10 cellular contexts compared by ENCODE assay signal in the genomic region with DNA sequence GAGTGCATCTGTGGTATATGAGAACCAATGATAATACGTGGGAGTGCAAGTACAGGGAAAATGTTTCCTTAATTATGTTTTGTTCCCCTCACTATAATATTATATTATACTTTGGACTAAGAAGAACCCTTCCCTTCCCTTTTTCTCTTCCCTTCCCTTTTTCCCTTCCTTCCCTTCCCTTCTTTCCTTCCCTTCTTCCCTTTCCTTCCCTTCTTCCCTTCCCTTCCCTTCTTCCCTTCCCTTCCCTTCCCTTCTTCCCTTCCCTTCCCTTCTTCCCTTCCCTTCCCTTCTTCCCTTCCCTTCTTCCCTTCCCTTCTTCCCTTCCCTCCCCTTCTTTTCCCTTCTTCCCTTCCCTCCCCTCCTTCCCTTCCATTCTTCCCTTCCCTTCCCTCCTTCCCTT. TPM values are rescaled to one million over a fixed set of nuclear protein-coding genes. Genes with fewer than 3 reads are reported as not detected.
"Had no signal": no experiment of that assay in that cellular context is flagged by ENCODE, and none has a peak within 500 bp of the region (broad histone marks: within the 10 kb centered on the region; RNA-seq: fewer than 3 reads in every experiment).

No MANE protein-coding gene starts in this region.

- H3K9me3 ChIP-seq: HAP-1 had no signal

- ATAC-seq: HCT116 had no signal

- H3K9ac ChIP-seq: GM23248 had no signal

- DNase-seq: GM23248, GOT3, H7, HFFc6, IMR-90, KBM-7 had no signal

- H3K4me1 ChIP-seq: HAP-1 had no signal

- H3K27ac ChIP-seq: GM23248 had no signal

- H3K4me3 ChIP-seq: GM23248, HAP-1 had no signal

- H3K36me3 ChIP-seq: HAP-1 had no signal

- H2AFZ ChIP-seq: GM23248 had no signal

RNA-seq across cellular contexts. Expression of a gene that starts 36.9 kb away (rescaled TPM):
- total RNA-seq: GM23248, H4, H7, HFFc6, HT1080, IMR-90 had no signal
- polyA plus RNA-seq: GM23248, IMR-90 had no signal
